Comparison of ENCODE assay signal across 14 cellular contexts in genomic region chr2:215270118-215270451, GRCh38. TPM values are rescaled to one million over a fixed set of nuclear protein-coding genes. Genes with fewer than 3 reads are reported as not detected.
DNase-seq lines count a peak whose midpoint lies in the region; ATAC-seq and TF ChIP-seq lines count a peak whose summit lies in the region.
"Had no signal": no experiment of that assay in that cellular context is flagged by ENCODE, and none has a peak within 500 bp of the region (broad histone marks: within the 10 kb centered on the region; RNA-seq: fewer than 3 reads in every experiment).

No MANE protein-coding gene starts in this region.

- no peaks in the 10 kb centered on the region for H3K79me2 ChIP-seq in PC-9 (ENCODE audit: low read depth)

- intact Hi-C loops in activated CD8-positive, alpha-beta T cell treated with anti-CD3 and anti-CD28 coated beads for 36 hours (cut with micrococcal nuclease) = no loop called here
- intact Hi-C loops in PC-9 (cut with micrococcal nuclease; ENCODE audit: unreplicated experiment) (no loop called here), stomach (cut with DNase I; ENCODE audit: low total_unique reads) (no loop called here)

- no peak overlapping the region for H3K4me2 ChIP-seq in PC-9

- H3K36me3 Mint-ChIP-seq in activated CD8-positive, alpha-beta T cell treated with anti-CD3 and anti-CD28 coated beads for 36 hours (ENCODE audit: low read depth) = no peaks in the 10 kb centered on the region
- no peaks in the 10 kb centered on the region for H3K36me3 Mint-ChIP-seq in activated CD8-positive, alpha-beta T cell treated with anti-CD3 and anti-CD28 coated beads, Interleukin-2, amount 10 ng/mL, durations not matched to agents 7 days and 5 days (ENCODE audit: low read depth)
- H3K36me3 Mint-ChIP-seq in endothelial cell (ENCODE audit: low read depth, unreplicated experiment) (no peaks in the 10 kb centered on the region), type B pancreatic cell (no peaks in the 10 kb centered on the region)
- no peaks in the 10 kb centered on the region for H3K36me3 Mint-ChIP-seq in T-helper 2 cell treated with Interferon-gamma antibody and Interleukin-4, amounts not matched to agents 5 μg/mL and 100 μg/mL, for 36 hours (ENCODE audit: low read depth)
- H3K36me3 Mint-ChIP-seq: activated CD4-positive, alpha-beta memory T cell treated with anti-CD3 and anti-CD28 coated beads for 36 hours; CD4-positive, CD25-positive, alpha-beta regulatory T cell; stimulated activated memory B cell treated with anti-CD40 and anti-IgM and Interleukin-4, amounts not matched to agents 10 μg/mL and 1 μg/mL and 100 μg/mL, for 72 hours had no signal

- ATAC-seq in activated CD8-positive, alpha-beta T cell treated with anti-CD3 and anti-CD28 coated beads for 36 hours = no peak
- no peak for ATAC-seq in activated CD8-positive, alpha-beta T cell treated with anti-CD3 and anti-CD28 coated beads, Interleukin-2, amount 10 ng/mL, durations not matched to agents 7 days and 5 days
- ATAC-seq: stimulated activated memory B cell treated with anti-CD40 and anti-IgM and Interleukin-4, amounts not matched to agents 10 μg/mL and 1 μg/mL and 100 μg/mL, for 72 hours had no signal

- H3K9me3 Mint-ChIP-seq in activated CD8-positive, alpha-beta T cell treated with anti-CD3 and anti-CD28 coated beads for 36 hours = no peaks in the 10 kb centered on the region
- no peaks in the 10 kb centered on the region for H3K9me3 Mint-ChIP-seq in activated CD8-positive, alpha-beta T cell treated with anti-CD3 and anti-CD28 coated beads, Interleukin-2, amount 10 ng/mL, durations not matched to agents 7 days and 5 days (ENCODE audit: insufficient read depth)
- no peaks in the 10 kb centered on the region for H3K9me3 Mint-ChIP-seq in endothelial cell (ENCODE audit: unreplicated experiment)
- no peaks in the 10 kb centered on the region for H3K9me3 Mint-ChIP-seq in type B pancreatic cell
- no peaks in the 10 kb centered on the region for H3K9me3 Mint-ChIP-seq in T-helper 2 cell treated with Interferon-gamma antibody and Interleukin-4, amounts not matched to agents 5 μg/mL and 100 μg/mL, for 36 hours
- H3K9me3 Mint-ChIP-seq: activated CD4-positive, alpha-beta memory T cell treated with anti-CD3 and anti-CD28 coated beads for 36 hours; activated naive CD4-positive, alpha-beta T cell treated with anti-CD3 and anti-CD28 coated beads for 36 hours; effector memory CD8-positive, alpha-beta T cell; stimulated activated memory B cell treated with anti-CD40 and anti-IgM and Interleukin-4, amounts not matched to agents 10 μg/mL and 1 μg/mL and 100 μg/mL, for 72 hours had no signal

- no peak overlapping the region for H3K27ac Mint-ChIP-seq in activated CD8-positive, alpha-beta T cell treated with anti-CD3 and anti-CD28 coated beads for 36 hours
- no peak overlapping the region for H3K27ac Mint-ChIP-seq in activated CD8-positive, alpha-beta T cell treated with anti-CD3 and anti-CD28 coated beads, Interleukin-2, amount 10 ng/mL, durations not matched to agents 7 days and 5 days
- H3K27ac Mint-ChIP-seq in endothelial cell (ENCODE audit: unreplicated experiment) (no peak overlapping the region), type B pancreatic cell (no peak overlapping the region)
- H3K27ac Mint-ChIP-seq in T-helper 2 cell treated with Interferon-gamma antibody and Interleukin-4, amounts not matched to agents 5 μg/mL and 100 μg/mL, for 36 hours = no peak overlapping the region
- H3K27ac Mint-ChIP-seq: activated CD4-positive, alpha-beta memory T cell treated with anti-CD3 and anti-CD28 coated beads for 36 hours; activated naive CD4-positive, alpha-beta T cell treated with anti-CD3 and anti-CD28 coated beads for 36 hours; CD4-positive, CD25-positive, alpha-beta regulatory T cell; effector memory CD8-positive, alpha-beta T cell; stimulated activated memory B cell treated with anti-CD40 and anti-IgM and Interleukin-4, amounts not matched to agents 10 μg/mL and 1 μg/mL and 100 μg/mL, for 72 hours; T-helper 17 cell had no signal

- peaks cover 3% of the 10 kb centered on the region for H3K27me3 Mint-ChIP-seq in activated CD8-positive, alpha-beta T cell treated with anti-CD3 and anti-CD28 coated beads for 36 hours
- H3K27me3 Mint-ChIP-seq in activated CD8-positive, alpha-beta T cell treated with anti-CD3 and anti-CD28 coated beads, Interleukin-2, amount 10 ng/mL, durations not matched to agents 7 days and 5 days (ENCODE audit: low read depth) = no peaks in the 10 kb centered on the region
- peaks cover 1% of the 10 kb centered on the region for H3K27me3 Mint-ChIP-seq in endothelial cell (ENCODE audit: unreplicated experiment)
- no peaks in the 10 kb centered on the region for H3K27me3 Mint-ChIP-seq in type B pancreatic cell
- H3K27me3 Mint-ChIP-seq in T-helper 2 cell treated with Interferon-gamma antibody and Interleukin-4, amounts not matched to agents 5 μg/mL and 100 μg/mL, for 36 hours (ENCODE audit: low read depth) = no peaks in the 10 kb centered on the region
- H3K27me3 Mint-ChIP-seq: activated CD4-positive, alpha-beta memory T cell treated with anti-CD3 and anti-CD28 coated beads for 36 hours; CD4-positive, CD25-positive, alpha-beta regulatory T cell had no signal

- CTCF ChIA-PET in activated CD8-positive, alpha-beta T cell treated with anti-CD3 and anti-CD28 coated beads for 36 hours (lab: Charles Lee) = interaction anchor here (0.6 to 1.8 kb wide), 20 partner anchors 8 to 1779 kb away, joined by 3 to 9 read pairs (median 3); no protein-coding TSS in a partner anchor
- CTCF ChIA-PET in activated CD8-positive, alpha-beta T cell treated with anti-CD3 and anti-CD28 coated beads, Interleukin-2, amount 10 ng/mL, durations not matched to agents 7 days and 5 days (lab: Charles Lee) = interaction anchor here (0.6 to 1.7 kb wide), 9 partner anchors 10 to 1824 kb away, joined by 3 to 4 read pairs (median 3); no protein-coding TSS in a partner anchor
- CTCF ChIA-PET in PC-9 (lab: Charles Lee) = interaction anchor here (0.6 to 1.0 kb wide), 8 partner anchors 23 to 1252 kb away, joined by 3 to 7 read pairs (median 4); no protein-coding TSS in a partner anchor

- TF ChIP-seq EP300 in stomach (IDR thresholded peaks at IDR 0.05) = no peak

- POLR2A ChIA-PET in activated CD8-positive, alpha-beta T cell treated with anti-CD3 and anti-CD28 coated beads for 36 hours (lab: Charles Lee) = no interaction called here
- POLR2A ChIA-PET in activated CD8-positive, alpha-beta T cell treated with anti-CD3 and anti-CD28 coated beads, Interleukin-2, amount 10 ng/mL, durations not matched to agents 7 days and 5 days (lab: Charles Lee) = interaction anchor here (0.5 to 0.7 kb wide), 2 partner anchors 9 to 458 kb away, joined by 4 read pairs; no protein-coding TSS in a partner anchor
- POLR2A ChIA-PET in PC-9 (lab: Charles Lee; ENCODE audit: unreplicated experiment) = interaction anchor here (0.6 to 0.7 kb wide), 3 partner anchors 265 to 1473 kb away, joined by 9 to 14 read pairs (median 11); no protein-coding TSS in a partner anchor

- H3K36me3 ChIP-seq in PC-9 (ENCODE audit: low read depth) = no peaks in the 10 kb centered on the region
- no peaks in the 10 kb centered on the region for H3K36me3 ChIP-seq in stomach

- no peak for TF ChIP-seq POLR2A in stomach (IDR thresholded peaks at IDR 0.05)

- BruUV-seq in PC-9 (replicated peaks; lab: Mats Ljungman, UMichigan) = no TSS peak

- no peaks in the 10 kb centered on the region; the same call in 1 of the 2 replicates for H3K4me1 ChIP-seq in PC-9 (replicated peaks; ENCODE audit: insufficient read depth)
- H3K4me1 ChIP-seq in stomach = peaks cover 0 to 9% (median 3%) of the 10 kb centered on the region in 4 donors

- no peaks in the 10 kb centered on the region for H4K20me1 ChIP-seq in PC-9 (ENCODE audit: insufficient read depth)

- no peak overlapping the region for H3K4me3 ChIP-seq in PC-9
- H3K4me3 ChIP-seq in stomach = no peak overlapping the region

- H2AFZ ChIP-seq in PC-9 = no peak overlapping the region

- H3K27me3 ChIP-seq in PC-9 (ENCODE audit: insufficient read depth, low read depth) = no peaks in the 10 kb centered on the region
- H3K27me3 ChIP-seq in stomach = no peaks in the 10 kb centered on the region

- 66 to 69% (median 68%) methylated on average over 4 of the region's 4 CpGs for WGBS in stomach, 5 donors

- H3F3A ChIP-seq in PC-9 (ENCODE audit: insufficient read depth, low read depth) = no peaks in the 10 kb centered on the region

- H3K9me2 ChIP-seq in PC-9 (ENCODE audit: insufficient read depth) = no peaks in the 10 kb centered on the region

- peak; percentile 32 for TF ChIP-seq CTCF in activated CD8-positive, alpha-beta T cell treated with anti-CD3 and anti-CD28 coated beads for 36 hours (IDR thresholded peaks at IDR 0.05)
- TF ChIP-seq CTCF in PC-9 (conservative IDR thresholded peaks at IDR 0.05) (peak; percentile 44; the same call in 1 of the 2 replicates), endothelial cell (IDR thresholded peaks at IDR 0.05; ENCODE audit: unreplicated experiment) (peak; percentile 11), type B pancreatic cell (conservative IDR thresholded peaks at IDR 0.05) (peak; percentile 2), stomach (IDR thresholded peaks at IDR 0.05) (peak in 2 of 7 experiments; percentile 3 to 6)

- no peaks in the 10 kb centered on the region for H3K9me3 ChIP-seq in PC-9 (ENCODE audit: insufficient read depth, low read depth)
- no peaks in the 10 kb centered on the region for H3K9me3 ChIP-seq in stomach

- DNase-seq in activated CD8-positive, alpha-beta T cell treated with anti-CD3 and anti-CD28 coated beads for 36 hours = no peak
- DNase-seq in activated CD8-positive, alpha-beta T cell treated with anti-CD3 and anti-CD28 coated beads, Interleukin-2, amount 10 ng/mL, durations not matched to agents 7 days and 5 days = no peak
- DNase-seq in PC-9 (no peak), endothelial cell (ENCODE audit: low spot score) (no peak), type B pancreatic cell (ENCODE audit: extremely low spot score, unreplicated experiment) (no peak), NCI-H146 (lab: John Stamatoyannopoulos, UW) (no peak), stomach (no peak)
- DNase-seq in T-helper 2 cell treated with Interferon-gamma antibody and Interleukin-4, amounts not matched to agents 5 μg/mL and 100 μg/mL, for 36 hours (ENCODE audit: low spot score) = no peak

- H3K27ac ChIP-seq in PC-9 (no peak overlapping the region), stomach (no peak overlapping the region)

- no peak overlapping the region for H3K4me3 Mint-ChIP-seq in activated CD8-positive, alpha-beta T cell treated with anti-CD3 and anti-CD28 coated beads for 36 hours
- H3K4me3 Mint-ChIP-seq in activated CD8-positive, alpha-beta T cell treated with anti-CD3 and anti-CD28 coated beads, Interleukin-2, amount 10 ng/mL, durations not matched to agents 7 days and 5 days = no peak overlapping the region
- H3K4me3 Mint-ChIP-seq in endothelial cell (ENCODE audit: unreplicated experiment) (no peak overlapping the region), type B pancreatic cell (no peak overlapping the region)
- H3K4me3 Mint-ChIP-seq in T-helper 2 cell treated with Interferon-gamma antibody and Interleukin-4, amounts not matched to agents 5 μg/mL and 100 μg/mL, for 36 hours = no peak overlapping the region
- H3K4me3 Mint-ChIP-seq: activated CD4-positive, alpha-beta memory T cell treated with anti-CD3 and anti-CD28 coated beads for 36 hours; activated naive CD4-positive, alpha-beta T cell treated with anti-CD3 and anti-CD28 coated beads for 36 hours; CD4-positive, CD25-positive, alpha-beta regulatory T cell; effector memory CD8-positive, alpha-beta T cell; stimulated activated memory B cell treated with anti-CD40 and anti-IgM and Interleukin-4, amounts not matched to agents 10 μg/mL and 1 μg/mL and 100 μg/mL, for 72 hours; T-helper 17 cell had no signal

- peaks cover 8% of the 10 kb centered on the region for H3K4me1 Mint-ChIP-seq in activated CD8-positive, alpha-beta T cell treated with anti-CD3 and anti-CD28 coated beads for 36 hours (ENCODE audit: low read depth)
- H3K4me1 Mint-ChIP-seq in activated CD8-positive, alpha-beta T cell treated with anti-CD3 and anti-CD28 coated beads, Interleukin-2, amount 10 ng/mL, durations not matched to agents 7 days and 5 days (ENCODE audit: low read depth) = no peaks in the 10 kb centered on the region
- H3K4me1 Mint-ChIP-seq in endothelial cell (ENCODE audit: unreplicated experiment) = no peaks in the 10 kb centered on the region
- no peaks in the 10 kb centered on the region for H3K4me1 Mint-ChIP-seq in type B pancreatic cell (ENCODE audit: unreplicated experiment)
- H3K4me1 Mint-ChIP-seq in T-helper 2 cell treated with Interferon-gamma antibody and Interleukin-4, amounts not matched to agents 5 μg/mL and 100 μg/mL, for 36 hours (ENCODE audit: low read depth) = peaks cover 2% of the 10 kb centered on the region
- H3K4me1 Mint-ChIP-seq: CD4-positive, CD25-positive, alpha-beta regulatory T cell; stimulated activated memory B cell treated with anti-CD40 and anti-IgM and Interleukin-4, amounts not matched to agents 10 μg/mL and 1 μg/mL and 100 μg/mL, for 72 hours had no signal

RNA-seq across cellular contexts. Expression of gene ATIC, which starts 41.8 kb away (rescaled TPM):
- total RNA-seq in activated CD8-positive, alpha-beta T cell treated with anti-CD3 and anti-CD28 coated beads for 36 hours = 100 to 1,000 TPM; 309 to 319 TPM
- total RNA-seq in activated CD8-positive, alpha-beta T cell treated with anti-CD3 and anti-CD28 coated beads, Interleukin-2, amount 10 ng/mL, durations not matched to agents 7 days and 5 days = 100 to 1,000 TPM; 170 to 182 TPM
- total RNA-seq in PC-9 (2021) (285 and 290 TPM in 2 replicates), endothelial cell (ENCODE audit: unreplicated experiment) (29.3 TPM), type B pancreatic cell (ENCODE audit: low replicate concordance) (119 and 152 TPM in 2 replicates), stomach (100 to 1,000 TPM in 1 of 5 donors, 10 to 100 TPM in 3, 1 to 10 TPM in 1; 9.4 to 125 (median 45.5) TPM)
- polyA plus RNA-seq in stomach = 10 to 100 TPM; 74.8 to 80.2 (median 78.4) TPM
